11 cellular contexts compared by ENCODE assay signal in genomic region chr5:39264528-39264927, GRCh38. TPM values are rescaled to one million over a fixed set of nuclear protein-coding genes. Genes with fewer than 3 reads are reported as not detected.
DNase-seq lines count a peak whose midpoint lies in the region; ATAC-seq and TF ChIP-seq lines count a peak whose summit lies in the region.
"Had no signal": no experiment of that assay in that cellular context is flagged by ENCODE, and none has a peak within 500 bp of the region (broad histone marks: within the 10 kb centered on the region; RNA-seq: fewer than 3 reads in every experiment).

No MANE protein-coding gene starts in this region.

- intact Hi-C loops in activated CD4-positive, alpha-beta T cell treated with anti-CD3 and anti-CD28 coated beads for 36 hours (cut with DNase I, micrococcal nuclease): no loop called here
- intact Hi-C loops in left cardiac atrium (cut with DNase I): no loop called here

- CTCF ChIA-PET in activated CD4-positive, alpha-beta T cell treated with anti-CD3 and anti-CD28 coated beads for 36 hours (lab: Charles Lee): interaction anchor here (0.6 to 1.6 kb wide), 7 partner anchors 10 to 1291 kb away, joined by 3 to 7 read pairs (median 3); no protein-coding TSS in a partner anchor

- no peak overlapping the region for H3K27ac ChIP-seq in upper lobe of left lung
- H3K27ac ChIP-seq: epithelial cell of prostate had no signal

- peak; percentile 57 for ATAC-seq in activated CD4-positive, alpha-beta T cell treated with anti-CD3 and anti-CD28 coated beads for 36 hours
- ATAC-seq in GM21737 (IDR thresholded peaks at IDR 0.05; ENCODE audit: unreplicated experiment) (peak; percentile 83), HG03520 (IDR thresholded peaks at IDR 0.05; ENCODE audit: unreplicated experiment) (peak; percentile 81), upper lobe of left lung (ENCODE audit: low FRiP score in 2 of 2) (no peak), left cardiac atrium (no peak)
- peak; percentile 85 to 91 for ATAC-seq in natural killer cell treated with Interleukin-12 subunit alpha and Interleukin-12 subunit beta and Interleukin-15 and Interleukin-18, amount 100 ng/mL, for 72 hours

- H3K4me3 Mint-ChIP-seq in activated CD4-positive, alpha-beta T cell treated with anti-CD3 and anti-CD28 coated beads for 36 hours: no peak overlapping the region
- H3K4me3 Mint-ChIP-seq in natural killer cell treated with Interleukin-12 subunit alpha and Interleukin-12 subunit beta and Interleukin-15 and Interleukin-18, amount 100 ng/mL, for 72 hours: peak overlapping the region; percentile 72

- TF ChIP-seq EP300 in upper lobe of left lung (IDR thresholded peaks at IDR 0.05): no peak

- 64 to 86% methylated on average over 1 of the region's 1 CpG for WGBS in upper lobe of left lung, 2 donors

- H3K36me3 ChIP-seq in upper lobe of left lung: no peaks in the 10 kb centered on the region

- H3K4me3 ChIP-seq in upper lobe of left lung: no peak overlapping the region

- no peak overlapping the region for H3K27ac Mint-ChIP-seq in activated CD4-positive, alpha-beta T cell treated with anti-CD3 and anti-CD28 coated beads for 36 hours
- H3K27ac Mint-ChIP-seq in natural killer cell treated with Interleukin-12 subunit alpha and Interleukin-12 subunit beta and Interleukin-15 and Interleukin-18, amount 100 ng/mL, for 72 hours: peak overlapping the region; percentile 54 to 77

- H3K9me3 ChIP-seq in upper lobe of left lung: no peaks in the 10 kb centered on the region

- DNase-seq in activated CD4-positive, alpha-beta T cell treated with anti-CD3 and anti-CD28 coated beads for 36 hours: no peak
- no peak for DNase-seq in activated CD4-positive, alpha-beta T cell treated with anti-CD3 and anti-CD28 coated beads, Interleukin-2, amount 50 U/mL, for 48 hours
- peak; percentile 74 for DNase-seq in natural killer cell treated with Interleukin-12 subunit alpha and Interleukin-12 subunit beta and Interleukin-15 and Interleukin-18, amount 100 ng/mL, for 72 hours (ENCODE audit: low spot score)
- DNase-seq in H4 (ENCODE audit: low spot score) (no peak), upper lobe of left lung (no peak), left cardiac atrium (no peak)
- DNase-seq: NCI-H2171 treated with DMSO at 0.1 percent for 48 hours; stimulated activated CD8-positive, alpha-beta memory T cell treated with anti-CD3 and anti-CD28 coated beads, Interleukin-4, amount 100 ng/mL, for 48 hours had no signal

- H3K27me3 Mint-ChIP-seq in activated CD4-positive, alpha-beta T cell treated with anti-CD3 and anti-CD28 coated beads for 36 hours: no peaks in the 10 kb centered on the region
- no peaks in the 10 kb centered on the region for H3K27me3 Mint-ChIP-seq in natural killer cell treated with Interleukin-12 subunit alpha and Interleukin-12 subunit beta and Interleukin-15 and Interleukin-18, amount 100 ng/mL, for 72 hours

- TF ChIP-seq POLR2A in upper lobe of left lung (IDR thresholded peaks at IDR 0.05): no peak

- no peak for TF ChIP-seq CTCF in upper lobe of left lung (IDR thresholded peaks at IDR 0.05)

- POLR2A ChIA-PET in activated CD4-positive, alpha-beta T cell treated with anti-CD3 and anti-CD28 coated beads for 36 hours (lab: Charles Lee): interaction anchor here (1.1 kb wide), 1 partner anchor 13 kb away, joined by 3 read pairs; no protein-coding TSS in a partner anchor

- H3K9me3 Mint-ChIP-seq in activated CD4-positive, alpha-beta T cell treated with anti-CD3 and anti-CD28 coated beads for 36 hours (ENCODE audit: low read depth): no peaks in the 10 kb centered on the region
- H3K9me3 Mint-ChIP-seq in natural killer cell treated with Interleukin-12 subunit alpha and Interleukin-12 subunit beta and Interleukin-15 and Interleukin-18, amount 100 ng/mL, for 72 hours: no peaks in the 10 kb centered on the region

- no peaks in the 10 kb centered on the region for H3K27me3 ChIP-seq in upper lobe of left lung

- peaks cover 8% of the 10 kb centered on the region for H3K4me1 Mint-ChIP-seq in activated CD4-positive, alpha-beta T cell treated with anti-CD3 and anti-CD28 coated beads for 36 hours
- H3K4me1 Mint-ChIP-seq in natural killer cell treated with Interleukin-12 subunit alpha and Interleukin-12 subunit beta and Interleukin-15 and Interleukin-18, amount 100 ng/mL, for 72 hours (ENCODE audit: low read depth in 2 of 2): peaks cover 52 to 78% of the 10 kb centered on the region in 2 donors

- no peaks in the 10 kb centered on the region for H3K36me3 Mint-ChIP-seq in activated CD4-positive, alpha-beta T cell treated with anti-CD3 and anti-CD28 coated beads for 36 hours (ENCODE audit: low read depth)
- H3K36me3 Mint-ChIP-seq in natural killer cell treated with Interleukin-12 subunit alpha and Interleukin-12 subunit beta and Interleukin-15 and Interleukin-18, amount 100 ng/mL, for 72 hours: no peaks in the 10 kb centered on the region

- H3K4me1 ChIP-seq in upper lobe of left lung: no peaks in the 10 kb centered on the region

RNA-seq across cellular contexts. Expression of gene FYB1, which starts 45.2 kb away (rescaled TPM):
- total RNA-seq in activated CD4-positive, alpha-beta T cell treated with anti-CD3 and anti-CD28 coated beads for 36 hours: 100 to 1,000 TPM; 109 to 171 TPM
- 10 to 100 TPM; 71.9 to 72.8 TPM for total RNA-seq in natural killer cell treated with Interleukin-12 subunit alpha and Interleukin-12 subunit beta and Interleukin-15 and Interleukin-18, amount 100 ng/mL, for 72 hours
- 0.04 and 0.17 TPM in 2 replicates for total RNA-seq in H4 (2014; rRNA removed; shearing (Covaris generic))
- 10 to 100 TPM; 24.0 to 97.4 (median 42.5) TPM for total RNA-seq in upper lobe of left lung
- 10 to 100 TPM in 1 of 2 donors, 1 to 10 TPM in 1; 5.0 to 13.4 TPM for total RNA-seq in left cardiac atrium

Comparison
In these comparisons a context has a peak if more than half of its experiments do, and no peak if none do; other contexts are left out.
1. ATAC-seq: peak in activated CD4-positive, alpha-beta T cell treated with anti-CD3 and anti-CD28 coated beads for 36 hours (single experiment), GM21737 (single experiment), HG03520 (single experiment) and natural killer cell treated with Interleukin-12 subunit alpha and Interleukin-12 subunit beta and Interleukin-15 and Interleukin-18, amount 100 ng/mL, for 72 hours (2 of 2); none in upper lobe of left lung (0 of 2) and left cardiac atrium (0 of 2).